27 cellular contexts compared by ENCODE assay signal in genomic region chr7:26461508-26461907, GRCh38.
"Had no signal": no experiment of that assay in that cellular context is flagged by ENCODE, and none has a peak within 500 bp of the region (broad histone marks: within the 10 kb centered on the region; RNA-seq: fewer than 3 reads in every experiment).

No MANE protein-coding gene starts in this region.

- ATAC-seq: activated naive CD4-positive, alpha-beta T cell treated with anti-CD3 and anti-CD28 coated beads, Interleukin-2, amount 50 U/mL, for 72 hours; activated naive CD8-positive, alpha-beta T cell treated with anti-CD3 and anti-CD28 coated beads, Interleukin-2, amount 50 U/mL, for 24 hours; activated T-cell treated with anti-CD3 and anti-CD28 coated beads, Interleukin-2, amount 50 U/mL, for 4 hours; body of pancreas; WTC11 had no signal

- H3K4me1 ChIP-seq: ascending aorta, Peyer's patch had no signal

- H3K9me3 ChIP-seq: ascending aorta, body of pancreas, Peyer's patch, SJCRH30, SK-N-SH had no signal

- FAIRE-seq: bronchial epithelial cell had no signal

- H3K27ac ChIP-seq: ascending aorta, Peyer's patch, RWPE1, SJCRH30 had no signal

- DNase-seq: activated CD4-positive, alpha-beta T cell treated with anti-CD3 and anti-CD28 coated beads for 48 hours; activated CD4-positive, alpha-beta T cell treated with anti-CD3 and anti-CD28 coated beads, Interleukin-2, amount 50 U/mL, for 4 hours; activated CD4-positive, CD25-positive, alpha-beta regulatory T cell treated with anti-CD3 and anti-CD28 coated beads, Interleukin-2, amount 50 U/mL, for 72 hours; activated CD8-positive, alpha-beta memory T cell treated with anti-CD3 and anti-CD28 coated beads for 24 hours; activated effector memory CD4-positive, alpha-beta T cell treated with anti-CD3 and anti-CD28 coated beads, Interleukin-2, amount 50 U/mL, for 16 hours; activated naive CD4-positive, alpha-beta T cell treated with Interleukin-2 at 50 U/mL for 16 hours; activated naive CD8-positive, alpha-beta T cell treated with anti-CD3 and anti-CD28 coated beads, Interleukin-2, amount 50 U/mL, for 24 hours; activated T-cell treated with anti-CD3 and anti-CD28 coated beads, Interleukin-2, amount 50 U/mL, for 4 hours; amniotic stem cell; body of pancreas; KG1; NCI-H1048; NCI-H1930; NCI-H2107; NCI-H2171 treated with DMSO at 0.1 percent for 48 hours; NCI-H226; NCI-H526; NCI-H774; Peyer's patch; Right ventricle myocardium superior; SJCRH30; SK-N-SH had no signal

- H3K36me3 ChIP-seq: ascending aorta, Peyer's patch, SJCRH30 had no signal

- H3K27me3 ChIP-seq: ascending aorta, body of pancreas, Peyer's patch, SJCRH30 had no signal

- H3K4me3 ChIP-seq: ascending aorta, body of pancreas, Peyer's patch, SJCRH30 had no signal
